ENCODE assay signal across 32 cellular contexts in the genomic region with DNA sequence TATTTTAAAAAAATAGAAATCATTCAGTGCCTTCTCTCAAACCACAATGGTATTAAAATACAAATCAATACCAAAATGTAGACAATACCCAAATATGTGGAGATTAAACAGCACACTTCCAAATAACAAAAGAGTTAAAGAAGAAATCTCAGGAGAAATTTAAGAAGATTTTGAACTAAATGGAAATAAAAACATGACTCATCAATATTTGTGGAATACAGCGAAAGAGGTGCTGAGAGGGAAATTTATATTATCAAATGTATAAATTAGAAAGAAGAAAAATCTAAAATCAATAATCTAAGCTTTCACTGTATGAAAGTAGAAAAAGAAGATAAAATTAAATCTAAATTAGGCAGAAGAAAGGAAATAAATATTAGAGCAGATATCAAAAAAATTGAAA.
"Had no signal": no experiment of that assay in that cellular context is flagged by ENCODE, and none has a peak within 500 bp of the region (broad histone marks: within the 10 kb centered on the region; RNA-seq: fewer than 3 reads in every experiment).

No MANE protein-coding gene starts in this region.

- H3K27me3 ChIP-seq: ascending aorta, breast epithelium, cardiac muscle cell, colonic mucosa, esophagus squamous epithelium, heart right ventricle had no signal

- H3K4me3 ChIP-seq: ascending aorta, breast epithelium, cardiac muscle cell, colonic mucosa, esophagus squamous epithelium, gastroesophageal sphincter, heart right ventricle had no signal

- H3K36me3 ChIP-seq: ascending aorta, breast epithelium, cardiac muscle cell, colonic mucosa, esophagus squamous epithelium, gastroesophageal sphincter, heart right ventricle had no signal

- H3K4me3 Mint-ChIP-seq: activated CD4-positive, alpha-beta memory T cell treated with anti-CD3 and anti-CD28 coated beads, Interleukin-2, amount 10 ng/mL, durations not matched to agents 7 days and 5 days; activated CD4-positive, alpha-beta T cell treated with anti-CD3 and anti-CD28 coated beads, Interleukin-2, amount 10 ng/mL, durations not matched to agents 7 days and 5 days; activated naive CD4-positive, alpha-beta T cell treated with anti-CD3 and anti-CD28 coated beads, Interleukin-2, amount 10 ng/mL, durations not matched to agents 7 days and 5 days; activated naive CD8-positive, alpha-beta T cell treated with anti-CD3 and anti-CD28 coated beads, Interleukin-2, amount 10 ng/mL, durations not matched to agents 7 days and 5 days; activated T-cell treated with anti-CD3 and anti-CD28 coated beads, Interleukin-2, amount 50 U/mL, for 24 hours; activated T-cell treated with anti-CD3 and anti-CD28 coated beads, Interleukin-2, amount 50 U/mL, for 72 hours; brain; WTC11 had no signal

- H3K9me3 Mint-ChIP-seq: activated CD4-positive, alpha-beta memory T cell treated with anti-CD3 and anti-CD28 coated beads, Interleukin-2, amount 10 ng/mL, durations not matched to agents 7 days and 5 days; activated CD4-positive, alpha-beta T cell treated with anti-CD3 and anti-CD28 coated beads, Interleukin-2, amount 10 ng/mL, durations not matched to agents 7 days and 5 days; activated naive CD4-positive, alpha-beta T cell treated with anti-CD3 and anti-CD28 coated beads, Interleukin-2, amount 10 ng/mL, durations not matched to agents 7 days and 5 days; activated naive CD4-positive, alpha-beta T cell treated with anti-CD3 and anti-CD28 coated beads, Interleukin-2, amount 50 U/mL, for 72 hours; activated naive CD8-positive, alpha-beta T cell treated with anti-CD3 and anti-CD28 coated beads, Interleukin-2, amount 10 ng/mL, durations not matched to agents 7 days and 5 days; activated T-cell treated with anti-CD3 and anti-CD28 coated beads, Interleukin-2, amount 50 U/mL, for 24 hours; activated T-cell treated with anti-CD3 and anti-CD28 coated beads, Interleukin-2, amount 50 U/mL, for 72 hours had no signal

- H3K4me1 Mint-ChIP-seq: activated CD4-positive, alpha-beta memory T cell treated with anti-CD3 and anti-CD28 coated beads, Interleukin-2, amount 10 ng/mL, durations not matched to agents 7 days and 5 days; activated CD4-positive, alpha-beta T cell treated with anti-CD3 and anti-CD28 coated beads, Interleukin-2, amount 10 ng/mL, durations not matched to agents 7 days and 5 days; activated naive CD4-positive, alpha-beta T cell treated with anti-CD3 and anti-CD28 coated beads, Interleukin-2, amount 10 ng/mL, durations not matched to agents 7 days and 5 days; activated naive CD8-positive, alpha-beta T cell treated with anti-CD3 and anti-CD28 coated beads, Interleukin-2, amount 10 ng/mL, durations not matched to agents 7 days and 5 days; brain; WTC11 had no signal

- H3K36me3 Mint-ChIP-seq: activated naive CD4-positive, alpha-beta T cell treated with anti-CD3 and anti-CD28 coated beads, Interleukin-2, amount 10 ng/mL, durations not matched to agents 7 days and 5 days; activated naive CD4-positive, alpha-beta T cell treated with anti-CD3 and anti-CD28 coated beads, Interleukin-2, amount 50 U/mL, for 72 hours; activated naive CD8-positive, alpha-beta T cell treated with anti-CD3 and anti-CD28 coated beads, Interleukin-2, amount 10 ng/mL, durations not matched to agents 7 days and 5 days; brain; WTC11 had no signal

- H3K9me3 ChIP-seq: ascending aorta, breast epithelium, colonic mucosa, esophagus squamous epithelium, gastroesophageal sphincter had no signal

- H3K27me3 Mint-ChIP-seq: activated T-cell treated with anti-CD3 and anti-CD28 coated beads, Interleukin-2, amount 50 U/mL, for 24 hours; brain had no signal

- ATAC-seq: activated naive CD4-positive, alpha-beta T cell treated with anti-CD3 and anti-CD28 coated beads, Interleukin-2, amount 50 U/mL, for 72 hours; activated T-cell treated with anti-CD3 and anti-CD28 coated beads, Interleukin-2, amount 50 U/mL, for 72 hours; gastroesophageal sphincter; heart right ventricle; WTC11 had no signal

- H3K4me1 ChIP-seq: ascending aorta, breast epithelium, colonic mucosa, esophagus squamous epithelium, gastroesophageal sphincter, heart right ventricle had no signal

- H3K27ac Mint-ChIP-seq: activated CD4-positive, alpha-beta memory T cell treated with anti-CD3 and anti-CD28 coated beads, Interleukin-2, amount 10 ng/mL, durations not matched to agents 7 days and 5 days; activated CD4-positive, alpha-beta T cell treated with anti-CD3 and anti-CD28 coated beads, Interleukin-2, amount 10 ng/mL, durations not matched to agents 7 days and 5 days; activated naive CD4-positive, alpha-beta T cell treated with anti-CD3 and anti-CD28 coated beads, Interleukin-2, amount 10 ng/mL, durations not matched to agents 7 days and 5 days; activated naive CD4-positive, alpha-beta T cell treated with anti-CD3 and anti-CD28 coated beads, Interleukin-2, amount 50 U/mL, for 72 hours; activated naive CD8-positive, alpha-beta T cell treated with anti-CD3 and anti-CD28 coated beads, Interleukin-2, amount 10 ng/mL, durations not matched to agents 7 days and 5 days; activated T-cell treated with anti-CD3 and anti-CD28 coated beads, Interleukin-2, amount 50 U/mL, for 24 hours; activated T-cell treated with anti-CD3 and anti-CD28 coated beads, Interleukin-2, amount 50 U/mL, for 72 hours; brain; WTC11 had no signal

- H3K27ac ChIP-seq: ascending aorta, breast epithelium, cardiac muscle cell, colonic mucosa, epithelial cell of prostate, esophagus squamous epithelium, gastroesophageal sphincter, heart right ventricle, VCaP had no signal

- FAIRE-seq: endometrium, endothelial cell of umbilical vein had no signal

- DNase-seq: activated CD4-positive, alpha-beta memory T cell treated with anti-CD3 and anti-CD28 coated beads, Interleukin-2, amount 10 ng/mL, durations not matched to agents 7 days and 5 days; activated CD4-positive, alpha-beta T cell treated with anti-CD3 and anti-CD28 coated beads for 1 hour; activated CD4-positive, alpha-beta T cell treated with anti-CD3 and anti-CD28 coated beads for 4 hours; activated CD4-positive, alpha-beta T cell treated with anti-CD3 and anti-CD28 coated beads, Interleukin-2, amount 10 ng/mL, durations not matched to agents 7 days and 5 days; activated CD4-positive, alpha-beta T cell treated with anti-CD3 and anti-CD28 coated beads, Interleukin-2, amount 50 U/mL, for 4 hours; activated CD8-positive, alpha-beta memory T cell treated with anti-CD3 and anti-CD28 coated beads, Interleukin-2, amount 50 U/mL, for 48 hours; activated gamma-delta T cell; activated naive CD4-positive, alpha-beta T cell; activated naive CD4-positive, alpha-beta T cell treated with anti-CD3 and anti-CD28 coated beads, Interleukin-2, amount 10 ng/mL, durations not matched to agents 7 days and 5 days; activated naive CD8-positive, alpha-beta T cell treated with anti-CD3 and anti-CD28 coated beads, Interleukin-2, amount 10 ng/mL, durations not matched to agents 7 days and 5 days; activated T-cell treated with anti-CD3 and anti-CD28 coated beads for 4 hours; activated T-cell treated with anti-CD3 and anti-CD28 coated beads, Interleukin-2, amount 50 U/mL, for 24 hours; activated T-cell treated with anti-CD3 and anti-CD28 coated beads, Interleukin-2, amount 50 U/mL, for 72 hours; central memory CD4-positive, alpha-beta T cell; cerebellar nuclear complex; colonic mucosa; effector CD8-positive, alpha-beta T cell; esophagus squamous epithelium; foreskin melanocyte; heart right ventricle; T-helper 2 cell had no signal
